Comparison of ENCODE assay signal across 1 cellular context in the genomic region with DNA sequence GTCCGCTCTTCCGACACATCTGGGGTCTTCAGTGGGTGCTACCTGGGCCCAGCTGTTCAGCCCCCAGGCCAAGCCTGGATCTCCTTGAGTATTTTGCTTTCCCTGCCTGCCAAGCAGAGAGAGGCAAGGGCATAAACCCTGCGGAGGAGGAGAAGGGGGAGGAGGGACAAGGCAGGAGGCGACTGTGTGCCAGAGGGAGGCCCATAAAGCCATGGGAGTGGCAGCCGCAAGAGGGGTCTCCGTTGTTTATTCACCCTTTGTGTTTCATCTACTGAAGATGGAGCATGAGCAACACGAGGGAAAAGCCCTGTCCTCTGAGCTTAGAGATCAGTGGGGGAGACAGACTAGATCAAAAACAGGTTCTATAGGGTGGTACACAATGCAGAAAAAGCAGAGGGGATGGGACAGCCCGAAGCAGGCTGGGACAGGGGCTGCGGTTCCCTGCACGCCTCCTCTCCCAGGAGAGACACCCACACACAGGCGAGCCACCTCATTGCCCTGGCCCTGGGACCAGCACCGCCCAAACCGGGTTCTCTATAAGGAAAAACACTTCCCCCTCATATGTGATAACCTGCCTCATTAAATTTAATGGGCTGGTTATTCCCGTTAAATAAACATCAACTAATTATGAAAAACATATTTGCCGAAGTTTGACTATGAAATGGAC.
TF ChIP-seq lines count a peak whose summit lies in the region.

No MANE protein-coding gene starts in this region.

TF ChIP-seq in HEK293, 187 proteins besides CTCF, POLR2A, EP300 and RAD21 (continued from another document):
- TF ChIP-seq ZNF280D (tag by site-specific recombination; IDR thresholded peaks at IDR 0.05) (no peak), ZNF624 (tag by site-specific recombination; IDR thresholded peaks at IDR 0.05) (no peak), EGR2 (tag by site-specific recombination; IDR thresholded peaks at IDR 0.05; ENCODE audit: low read depth) (peak; percentile 46; the same call in 1 of the 2 replicates), MYNN (tag by site-specific recombination; IDR thresholded peaks at IDR 0.05; ENCODE audit: borderline replicate concordance) (no peak), ZNF529 (tag by site-specific recombination; IDR thresholded peaks at IDR 0.05; ENCODE audit: insufficient replicate concordance) (no peak), ZNF341 (tag by site-specific recombination; IDR thresholded peaks at IDR 0.05; ENCODE audit: low read depth) (peak; percentile 41), ZFP37 (tag by site-specific recombination; IDR thresholded peaks at IDR 0.05) (no peak), GLIS1 (tag by site-specific recombination; IDR thresholded peaks at IDR 0.05) (peak; percentile 51), ZBTB8A (tag by site-specific recombination; IDR thresholded peaks at IDR 0.05) (0 out of 2 replicates have a peak, but pooled peaks have one; percentile 30), ZIC2 (tag by site-specific recombination; IDR thresholded peaks at IDR 0.05) (peak; percentile 90)
- TF ChIP-seq, protein P1, sequence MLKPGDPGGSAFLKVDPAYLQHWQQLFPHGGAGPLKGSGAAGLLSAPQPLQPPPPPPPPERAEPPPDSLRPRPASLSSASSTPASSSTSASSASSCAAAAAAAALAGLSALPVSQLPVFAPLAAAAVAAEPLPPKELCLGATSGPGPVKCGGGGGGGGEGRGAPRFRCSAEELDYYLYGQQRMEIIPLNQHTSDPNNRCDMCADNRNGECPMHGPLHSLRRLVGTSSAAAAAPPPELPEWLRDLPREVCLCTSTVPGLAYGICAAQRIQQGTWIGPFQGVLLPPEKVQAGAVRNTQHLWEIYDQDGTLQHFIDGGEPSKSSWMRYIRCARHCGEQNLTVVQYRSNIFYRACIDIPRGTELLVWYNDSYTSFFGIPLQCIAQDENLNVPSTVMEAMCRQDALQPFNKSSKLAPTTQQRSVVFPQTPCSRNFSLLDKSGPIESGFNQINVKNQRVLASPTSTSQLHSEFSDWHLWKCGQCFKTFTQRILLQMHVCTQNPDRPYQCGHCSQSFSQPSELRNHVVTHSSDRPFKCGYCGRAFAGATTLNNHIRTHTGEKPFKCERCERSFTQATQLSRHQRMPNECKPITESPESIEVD (tag by site-specific recombination; IDR thresholded peaks at IDR 0.05) = 0 out of 2 replicates have a peak, but pooled peaks have one; percentile 46
